In the genomic region with DNA sequence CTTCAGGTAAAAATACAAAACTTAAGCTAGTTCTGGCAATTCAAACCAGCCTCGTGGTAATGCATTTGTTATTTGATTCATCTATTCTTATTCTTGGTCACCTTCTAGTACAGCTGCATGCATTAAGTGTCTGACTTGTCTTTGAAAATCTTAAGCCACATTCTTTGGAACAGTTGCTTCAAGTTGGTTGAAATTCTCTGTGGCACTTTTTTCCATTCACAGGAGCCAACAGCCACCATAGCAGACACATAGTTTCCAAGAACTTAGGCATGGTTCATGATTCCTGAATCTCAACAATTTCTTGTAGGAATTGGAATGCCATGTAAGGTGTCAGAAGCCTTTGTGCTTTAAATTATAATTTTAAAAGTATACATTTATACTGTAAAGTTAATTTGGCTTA, we compare ENCODE assay signal across 35 cellular contexts.
"Had no signal": no experiment of that assay in that cellular context is flagged by ENCODE, and none has a peak within 500 bp of the region (broad histone marks: within the 10 kb centered on the region; RNA-seq: fewer than 3 reads in every experiment).

No MANE protein-coding gene starts in this region.

- H3K36me3 Mint-ChIP-seq: activated CD4-positive, alpha-beta memory T cell treated with anti-CD3 and anti-CD28 coated beads for 36 hours; activated CD8-positive, alpha-beta memory T cell treated with anti-CD3 and anti-CD28 coated beads, Interleukin-2, amount 10 ng/mL, durations not matched to agents 7 days and 5 days; activated naive CD4-positive, alpha-beta T cell treated with anti-CD3 and anti-CD28 coated beads, Interleukin-2, amount 10 ng/mL, durations not matched to agents 7 days and 5 days; activated naive CD4-positive, alpha-beta T cell treated with anti-CD3 and anti-CD28 coated beads, Interleukin-2, amount 50 U/mL, for 24 hours; activated naive CD8-positive, alpha-beta T cell; activated naive CD8-positive, alpha-beta T cell treated with anti-CD3 and anti-CD28 coated beads, Interleukin-2, amount 10 ng/mL, durations not matched to agents 7 days and 5 days; brain had no signal

- H3K4me1 Mint-ChIP-seq: activated B cell treated with CpG ODN at 0.5 μM for 24 hours; activated CD4-positive, alpha-beta T cell treated with anti-CD3 and anti-CD28 coated beads, Interleukin-2, amount 10 ng/mL, durations not matched to agents 24 days and 14 days; activated CD8-positive, alpha-beta memory T cell treated with anti-CD3 and anti-CD28 coated beads, Interleukin-2, amount 10 ng/mL, durations not matched to agents 7 days and 5 days; activated naive CD4-positive, alpha-beta T cell treated with anti-CD3 and anti-CD28 coated beads, Interleukin-2, amount 10 ng/mL, durations not matched to agents 7 days and 5 days; activated naive CD4-positive, alpha-beta T cell treated with anti-CD3 and anti-CD28 coated beads, Interleukin-2, amount 50 U/mL, for 24 hours; activated naive CD8-positive, alpha-beta T cell treated with anti-CD3 and anti-CD28 coated beads, Interleukin-2, amount 10 ng/mL, durations not matched to agents 7 days and 5 days; activated naive CD8-positive, alpha-beta T cell treated with anti-CD3 and anti-CD28 coated beads, Interleukin-2, amount 50 U/mL, for 24 hours had no signal

- H3K27ac Mint-ChIP-seq: activated B cell treated with CpG ODN at 0.5 μM for 24 hours; activated CD4-positive, alpha-beta memory T cell treated with anti-CD3 and anti-CD28 coated beads for 36 hours; activated CD4-positive, alpha-beta T cell treated with anti-CD3 and anti-CD28 coated beads, Interleukin-2, amount 10 ng/mL, durations not matched to agents 24 days and 14 days; activated CD8-positive, alpha-beta memory T cell treated with anti-CD3 and anti-CD28 coated beads, Interleukin-2, amount 10 ng/mL, durations not matched to agents 7 days and 5 days; activated CD8-positive, alpha-beta T cell treated with anti-CD3 and anti-CD28 coated beads for 36 hours; activated naive CD4-positive, alpha-beta T cell treated with anti-CD3 and anti-CD28 coated beads, Interleukin-2, amount 10 ng/mL, durations not matched to agents 7 days and 5 days; activated naive CD4-positive, alpha-beta T cell treated with anti-CD3 and anti-CD28 coated beads, Interleukin-2, amount 50 U/mL, for 24 hours; activated naive CD8-positive, alpha-beta T cell; activated naive CD8-positive, alpha-beta T cell treated with anti-CD3 and anti-CD28 coated beads, Interleukin-2, amount 10 ng/mL, durations not matched to agents 7 days and 5 days; activated naive CD8-positive, alpha-beta T cell treated with anti-CD3 and anti-CD28 coated beads, Interleukin-2, amount 50 U/mL, for 24 hours; activated T-cell treated with anti-CD3 and anti-CD28 coated beads, Interleukin-2, amount 50 U/mL, for 24 hours; activated T-helper 2 cell treated with anti-CD3 and anti-CD28 coated beads, Interferon-gamma antibody, Interleukin-2, Interleukin-4, amounts not matched to agents 10 μg/mL and 5 μg/mL and 100 μg/mL, durations not matched to agents 14 hours and 24 hours and 36 hours; T-helper 1 cell treated with Interleukin-12 subunit alpha and Interleukin-12 subunit beta and Interleukin-4 antibody, amounts not matched to agents 30 μg/mL and 1 μg/mL, for 36 hours; T-helper 2 cell treated with Interferon-gamma antibody and Interleukin-4, amounts not matched to agents 5 μg/mL and 100 μg/mL, for 36 hours had no signal

- H3K4me3 ChIP-seq: ascending aorta, cardiac muscle cell had no signal

- H3K27ac ChIP-seq: ascending aorta, cardiac muscle cell, VCaP had no signal

- H3K27me3 Mint-ChIP-seq: activated B cell treated with CpG ODN at 0.5 μM for 24 hours; activated CD8-positive, alpha-beta memory T cell treated with anti-CD3 and anti-CD28 coated beads, Interleukin-2, amount 10 ng/mL, durations not matched to agents 7 days and 5 days; activated CD8-positive, alpha-beta T cell treated with anti-CD3 and anti-CD28 coated beads for 36 hours; activated naive CD4-positive, alpha-beta T cell treated with anti-CD3 and anti-CD28 coated beads, Interleukin-2, amount 10 ng/mL, durations not matched to agents 7 days and 5 days; activated naive CD4-positive, alpha-beta T cell treated with anti-CD3 and anti-CD28 coated beads, Interleukin-2, amount 50 U/mL, for 24 hours; activated naive CD8-positive, alpha-beta T cell; activated T-cell treated with anti-CD3 and anti-CD28 coated beads, Interleukin-2, amount 50 U/mL, for 24 hours; brain had no signal

- ATAC-seq: activated CD8-positive, alpha-beta memory T cell treated with anti-CD3 and anti-CD28 coated beads, Interleukin-2, amount 10 ng/mL, durations not matched to agents 7 days and 5 days; activated CD8-positive, alpha-beta T cell treated with anti-CD3 and anti-CD28 coated beads for 36 hours; activated naive CD8-positive, alpha-beta T cell treated with anti-CD3 and anti-CD28 coated beads, Interleukin-2, amount 50 U/mL, for 24 hours had no signal

- H3K36me3 ChIP-seq: ascending aorta, cardiac muscle cell had no signal

- H3K27me3 ChIP-seq: ascending aorta, cardiac muscle cell had no signal

- H3K9me3 ChIP-seq: ascending aorta had no signal

- H3K4me3 Mint-ChIP-seq: activated B cell treated with CpG ODN at 0.5 μM for 24 hours; activated CD4-positive, alpha-beta memory T cell treated with anti-CD3 and anti-CD28 coated beads for 36 hours; activated CD4-positive, alpha-beta T cell treated with anti-CD3 and anti-CD28 coated beads, Interleukin-2, amount 10 ng/mL, durations not matched to agents 24 days and 14 days; activated CD8-positive, alpha-beta memory T cell treated with anti-CD3 and anti-CD28 coated beads, Interleukin-2, amount 10 ng/mL, durations not matched to agents 7 days and 5 days; activated CD8-positive, alpha-beta T cell treated with anti-CD3 and anti-CD28 coated beads for 36 hours; activated naive CD4-positive, alpha-beta T cell treated with anti-CD3 and anti-CD28 coated beads, Interleukin-2, amount 10 ng/mL, durations not matched to agents 7 days and 5 days; activated naive CD4-positive, alpha-beta T cell treated with anti-CD3 and anti-CD28 coated beads, Interleukin-2, amount 50 U/mL, for 24 hours; activated naive CD8-positive, alpha-beta T cell; activated naive CD8-positive, alpha-beta T cell treated with anti-CD3 and anti-CD28 coated beads, Interleukin-2, amount 10 ng/mL, durations not matched to agents 7 days and 5 days; activated naive CD8-positive, alpha-beta T cell treated with anti-CD3 and anti-CD28 coated beads, Interleukin-2, amount 50 U/mL, for 24 hours; activated T-cell treated with anti-CD3 and anti-CD28 coated beads, Interleukin-2, amount 50 U/mL, for 24 hours; T-helper 1 cell treated with Interleukin-12 subunit alpha and Interleukin-12 subunit beta and Interleukin-4 antibody, amounts not matched to agents 30 μg/mL and 1 μg/mL, for 36 hours; T-helper 2 cell treated with Interferon-gamma antibody and Interleukin-4, amounts not matched to agents 5 μg/mL and 100 μg/mL, for 36 hours had no signal

- DNase-seq: activated B cell treated with CpG ODN at 0.5 μM for 24 hours; activated CD4-positive, alpha-beta memory T cell treated with anti-CD3 and anti-CD28 coated beads for 36 hours; activated CD4-positive, alpha-beta T cell treated with anti-CD3 and anti-CD28 coated beads for 4 hours; activated CD4-positive, alpha-beta T cell treated with anti-CD3 and anti-CD28 coated beads, Interleukin-2, amount 10 ng/mL, durations not matched to agents 24 days and 14 days; activated CD4-positive, alpha-beta T cell treated with anti-CD3 and anti-CD28 coated beads, Interleukin-2, amount 50 U/mL, for 1 hour; activated CD4-positive, alpha-beta T cell treated with anti-CD3 and anti-CD28 coated beads, Interleukin-2, amount 50 U/mL, for 4 hours; activated CD4-positive, CD25-positive, alpha-beta regulatory T cell treated with anti-CD3 and anti-CD28 coated beads, Interleukin-2, amount 50 U/mL, for 72 hours; activated CD8-positive, alpha-beta memory T cell treated with anti-CD3 and anti-CD28 coated beads for 24 hours; activated CD8-positive, alpha-beta memory T cell treated with anti-CD3 and anti-CD28 coated beads, Interleukin-2, amount 10 ng/mL, durations not matched to agents 7 days and 5 days; activated CD8-positive, alpha-beta memory T cell treated with anti-CD3 and anti-CD28 coated beads, Interleukin-2, amount 50 U/mL, for 48 hours; activated CD8-positive, alpha-beta T cell treated with anti-CD3 and anti-CD28 coated beads for 36 hours; activated effector memory CD4-positive, alpha-beta T cell treated with Interleukin-2 at 50 U/mL for 16 hours; activated gamma-delta T cell; activated naive CD4-positive, alpha-beta T cell treated with anti-CD3 and anti-CD28 coated beads, Interleukin-2, amount 10 ng/mL, durations not matched to agents 7 days and 5 days; activated naive CD4-positive, alpha-beta T cell treated with Interleukin-2 at 50 U/mL for 16 hours; activated naive CD8-positive, alpha-beta T cell treated with anti-CD3 and anti-CD28 coated beads, Interleukin-2, amount 10 ng/mL, durations not matched to agents 7 days and 5 days; activated naive CD8-positive, alpha-beta T cell treated with anti-CD3 and anti-CD28 coated beads, Interleukin-2, amount 50 U/mL, for 24 hours; activated T-cell treated with anti-CD3 and anti-CD28 coated beads, Interleukin-2, amount 50 U/mL, for 24 hours; activated T-cell treated with anti-CD3 and anti-CD28 coated beads, Interleukin-2, amount 50 U/mL, for 48 hours; amygdala; anterior cingulate cortex; central memory CD4-positive, alpha-beta T cell; SW 1271; T-helper 1 cell; T-helper 2 cell; T-helper 9 cell had no signal

- H3K9me3 Mint-ChIP-seq: activated B cell treated with CpG ODN at 0.5 μM for 24 hours; activated CD4-positive, alpha-beta memory T cell treated with anti-CD3 and anti-CD28 coated beads for 36 hours; activated CD4-positive, alpha-beta T cell treated with anti-CD3 and anti-CD28 coated beads, Interleukin-2, amount 10 ng/mL, durations not matched to agents 24 days and 14 days; activated CD8-positive, alpha-beta T cell treated with anti-CD3 and anti-CD28 coated beads for 36 hours; activated naive CD4-positive, alpha-beta T cell treated with anti-CD3 and anti-CD28 coated beads, Interleukin-2, amount 10 ng/mL, durations not matched to agents 7 days and 5 days; activated naive CD4-positive, alpha-beta T cell treated with anti-CD3 and anti-CD28 coated beads, Interleukin-2, amount 50 U/mL, for 24 hours; activated naive CD8-positive, alpha-beta T cell treated with anti-CD3 and anti-CD28 coated beads, Interleukin-2, amount 10 ng/mL, durations not matched to agents 7 days and 5 days; activated naive CD8-positive, alpha-beta T cell treated with anti-CD3 and anti-CD28 coated beads, Interleukin-2, amount 50 U/mL, for 24 hours; activated T-cell treated with anti-CD3 and anti-CD28 coated beads, Interleukin-2, amount 50 U/mL, for 24 hours; activated T-helper 2 cell treated with anti-CD3 and anti-CD28 coated beads, Interferon-gamma antibody, Interleukin-2, Interleukin-4, amounts not matched to agents 10 μg/mL and 5 μg/mL and 100 μg/mL, durations not matched to agents 14 hours and 24 hours and 36 hours; brain; T-helper 1 cell treated with Interleukin-12 subunit alpha and Interleukin-12 subunit beta and Interleukin-4 antibody, amounts not matched to agents 30 μg/mL and 1 μg/mL, for 36 hours; T-helper 2 cell treated with Interferon-gamma antibody and Interleukin-4, amounts not matched to agents 5 μg/mL and 100 μg/mL, for 36 hours had no signal
